ENCODE assay signal across 8 cellular contexts in the genomic region with DNA sequence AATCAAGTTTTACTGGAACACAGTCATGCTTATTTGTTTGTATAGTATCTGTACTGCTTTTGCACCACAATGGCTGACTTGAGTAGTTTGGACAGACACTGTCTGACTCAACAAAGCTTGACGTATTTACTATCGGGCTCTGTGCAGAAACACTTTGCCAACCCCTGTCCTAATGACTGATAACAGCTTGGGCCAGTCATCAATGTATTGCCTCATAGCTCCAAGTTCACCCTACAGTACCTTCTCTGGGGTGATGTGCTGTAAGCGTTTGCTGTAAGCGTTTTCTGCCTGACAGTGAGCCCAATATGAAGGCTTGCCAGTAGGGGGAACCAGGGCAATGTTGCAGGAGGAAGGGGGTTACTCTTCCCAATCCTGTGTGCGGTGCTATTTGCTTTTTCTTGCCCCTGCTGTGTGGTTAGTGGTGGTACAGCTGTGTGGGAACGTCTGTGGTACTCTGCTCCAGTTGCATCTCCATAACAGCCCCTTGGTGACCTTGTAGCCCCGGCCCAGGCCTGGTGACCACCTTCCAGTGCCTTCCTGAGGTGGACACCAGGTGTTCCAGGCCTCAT. TPM values are rescaled to one million over a fixed set of nuclear protein-coding genes. Genes with fewer than 3 reads are reported as not detected.
DNase-seq lines count a peak whose midpoint lies in the region; ATAC-seq and TF ChIP-seq lines count a peak whose summit lies in the region.

No MANE protein-coding gene starts in this region.

- H3K27me3 Mint-ChIP-seq in brain, result peaks cover 2% of the 10 kb centered on the region

- no peaks in the 10 kb centered on the region for H3K9me3 Mint-ChIP-seq in brain

- peaks cover 8% of the 10 kb centered on the region for H3K27me3 ChIP-seq in ACC112 (ENCODE audit: insufficient read depth, low read length)
- no peaks in the 10 kb centered on the region for H3K27me3 ChIP-seq in liver (ENCODE audit: control insufficient read depth in 4 of 4, insufficient read depth in 4 of 4, low read length in 3 of 4)

- H3K4me3 Mint-ChIP-seq in brain, result no peak overlapping the region

- H3K4me1 ChIP-seq in ACC112 (ENCODE audit: control insufficient read depth, insufficient read depth, low read length, unreplicated experiment) (peaks cover 30% of the 10 kb centered on the region), liver (ENCODE audit: control insufficient read depth in 4 of 4, insufficient read depth in 4 of 4, low read length in 3 of 4) (peaks cover 0 to 5% (median 3%) of the 10 kb centered on the region in 4 donors)

- ATAC-seq in GM19452 (IDR thresholded peaks at IDR 0.05; ENCODE audit: unreplicated experiment) (no peak), HG03045 (IDR thresholded peaks at IDR 0.05; ENCODE audit: unreplicated experiment) (no peak)

- no peaks in the 10 kb centered on the region for H3K36me3 Mint-ChIP-seq in brain

- H3K27ac Mint-ChIP-seq in brain, result peak overlapping the region in 1 of 5 experiments; percentile 58

- TF ChIP-seq CTCF in GM12873 (IDR thresholded peaks at IDR 0.05; ENCODE audit: insufficient read depth, low read depth, low read length, missing control alignments) (peak; percentile 71), brain (conservative IDR thresholded peaks at IDR 0.05) (peak; percentile 51 to 68), liver (IDR thresholded peaks at IDR 0.05; ENCODE audit: low read depth, low read length, missing input control) (peak; percentile 52)

- H3K79me2 ChIP-seq in ACC112 (ENCODE audit: control insufficient read depth, insufficient read depth, low read length, unreplicated experiment), result no peaks in the 10 kb centered on the region

- H3K4me3 ChIP-seq in ACC112 (ENCODE audit: low read depth, low read length) (no peak overlapping the region), liver (ENCODE audit: low read depth in 1 of 3, low read length in 3 of 3) (no peak overlapping the region)

- peak; percentile 52 to 72 for TF ChIP-seq RAD21 in liver (IDR thresholded peaks at IDR 0.05)

- H3K36me3 ChIP-seq in ACC112 (ENCODE audit: insufficient read depth, low read length), result no peaks in the 10 kb centered on the region
- H3K36me3 ChIP-seq in liver (ENCODE audit: control insufficient read depth in 4 of 4, insufficient read depth in 3 of 4, low read depth in 1 of 4, low read length in 3 of 4), result no peaks in the 10 kb centered on the region

- no peaks in the 10 kb centered on the region for H3K9me3 ChIP-seq in liver (ENCODE audit: control insufficient read depth in 4 of 4, low read length in 3 of 4)

- H3K9ac ChIP-seq in liver (ENCODE audit: low read depth in 1 of 2, low read length in 2 of 2), result no peak overlapping the region

- no peak overlapping the region for H2AFZ ChIP-seq in ACC112 (ENCODE audit: low read length, unreplicated experiment)

- DNase-seq in NCI-H524 (lab: John Stamatoyannopoulos, UW), result peak; percentile 79 to 89
- no peak for DNase-seq in activated CD4-positive, CD25-positive, alpha-beta regulatory T cell (lab: John Stamatoyannopoulos, UW)

- WGBS in liver, result 32% methylated on average over 7 of the region's 7 CpGs

- H3K27ac ChIP-seq in ACC112 (ENCODE audit: low read depth, low read length) (peak overlapping the region; percentile 83), liver (ENCODE audit: low read depth in 1 of 2, low read length in 2 of 2) (peak overlapping the region; percentile 63 to 64)

- H3K4me1 Mint-ChIP-seq in brain, result peaks cover 6% of the 10 kb centered on the region

TF ChIP-seq in liver, 16 proteins besides CTCF, POLR2A, EP300 and RAD21:
- TF ChIP-seq JUND (IDR thresholded peaks at IDR 0.05) (peak; percentile 96 to 98), FOXA1 (IDR thresholded peaks at IDR 0.05) (peak; percentile 85), GABPA (IDR thresholded peaks at IDR 0.05 in 1 of 2, conservative IDR thresholded peaks at IDR 0.05 in 1 of 2) (peak in 1 of 2 donors; percentile 3), MAX (IDR thresholded peaks at IDR 0.05) (peak; percentile 54), NR2F2 (IDR thresholded peaks at IDR 0.05) (no peak), SP1 (IDR thresholded peaks at IDR 0.05) (peak; percentile 93), FOXA2 (IDR thresholded peaks at IDR 0.05) (peak; percentile 90), EGR1 (IDR thresholded peaks at IDR 0.05; ENCODE audit: low read depth in 2 of 2) (peak in 1 of 2 donors; percentile 35), YY1 (IDR thresholded peaks at IDR 0.05) (peak; percentile 95), HNF4A (conservative IDR thresholded peaks at IDR 0.05) (peak; percentile 83 to 94), RXRA (IDR thresholded peaks at IDR 0.05) (peak; percentile 94 to 95), REST (IDR thresholded peaks at IDR 0.05) (peak; percentile 66), TAF1 (conservative IDR thresholded peaks at IDR 0.05) (no peak), HNF4G (IDR thresholded peaks at IDR 0.05) (peak; percentile 52)
- TF ChIP-seq, protein P1, sequence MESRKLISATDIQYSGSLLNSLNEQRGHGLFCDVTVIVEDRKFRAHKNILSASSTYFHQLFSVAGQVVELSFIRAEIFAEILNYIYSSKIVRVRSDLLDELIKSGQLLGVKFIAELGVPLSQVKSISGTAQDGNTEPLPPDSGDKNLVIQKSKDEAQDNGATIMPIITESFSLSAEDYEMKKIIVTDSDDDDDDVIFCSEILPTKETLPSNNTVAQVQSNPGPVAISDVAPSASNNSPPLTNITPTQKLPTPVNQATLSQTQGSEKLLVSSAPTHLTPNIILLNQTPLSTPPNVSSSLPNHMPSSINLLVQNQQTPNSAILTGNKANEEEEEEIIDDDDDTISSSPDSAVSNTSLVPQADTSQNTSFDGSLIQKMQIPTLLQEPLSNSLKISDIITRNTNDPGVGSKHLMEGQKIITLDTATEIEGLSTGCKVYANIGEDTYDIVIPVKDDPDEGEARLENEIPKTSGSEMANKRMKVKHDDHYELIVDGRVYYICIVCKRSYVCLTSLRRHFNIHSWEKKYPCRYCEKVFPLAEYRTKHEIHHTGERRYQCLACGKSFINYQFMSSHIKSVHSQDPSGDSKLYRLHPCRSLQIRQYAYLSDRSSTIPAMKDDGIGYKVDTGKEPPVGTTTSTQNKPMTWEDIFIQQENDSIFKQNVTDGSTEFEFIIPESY (IDR thresholded peaks at IDR 0.05), result peak; percentile 79
- TF ChIP-seq, protein P2, sequence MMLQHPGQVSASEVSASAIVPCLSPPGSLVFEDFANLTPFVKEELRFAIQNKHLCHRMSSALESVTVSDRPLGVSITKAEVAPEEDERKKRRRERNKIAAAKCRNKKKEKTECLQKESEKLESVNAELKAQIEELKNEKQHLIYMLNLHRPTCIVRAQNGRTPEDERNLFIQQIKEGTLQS (IDR thresholded peaks at IDR 0.05), result peak; percentile 97

RNA-seq across cellular contexts. Expression of gene CCDC177, which starts 5.4 kb away (rescaled TPM):
- polyA plus RNA-seq in brain (ENCODE audit: insufficient read depth, low read depth, low replicate concordance) (1.5 TPM), liver (under 1 TPM in 1 of 2 donors, not detected in 1; 0.08 TPM)
- not detected for total RNA-seq in liver

RNA-seq across cellular contexts. Expression of gene SUSD6, which starts 31.3 kb away (rescaled TPM):
- polyA plus RNA-seq in brain (ENCODE audit: insufficient read depth, low read depth, low replicate concordance), result 35.4 TPM
- total RNA-seq in liver, result 10 to 100 TPM in 1 of 2 donors, 1 to 10 TPM in 1; 7.9 to 10.8 TPM
- 1 to 10 TPM; 6.8 to 7.4 TPM for polyA plus RNA-seq in liver

Comparison
In these comparisons a context has a peak if more than half of its experiments do, and no peak if none do; other contexts are left out.
1. DNase-seq: peak in NCI-H524 (2 of 2); none in activated CD4-positive, CD25-positive, alpha-beta regulatory T cell (0 of 4).
2. Peak in every context shown above with its lines, with median percentiles within 50 percentile points of each other: CTCF ChIP-seq.